In the genomic region with DNA sequence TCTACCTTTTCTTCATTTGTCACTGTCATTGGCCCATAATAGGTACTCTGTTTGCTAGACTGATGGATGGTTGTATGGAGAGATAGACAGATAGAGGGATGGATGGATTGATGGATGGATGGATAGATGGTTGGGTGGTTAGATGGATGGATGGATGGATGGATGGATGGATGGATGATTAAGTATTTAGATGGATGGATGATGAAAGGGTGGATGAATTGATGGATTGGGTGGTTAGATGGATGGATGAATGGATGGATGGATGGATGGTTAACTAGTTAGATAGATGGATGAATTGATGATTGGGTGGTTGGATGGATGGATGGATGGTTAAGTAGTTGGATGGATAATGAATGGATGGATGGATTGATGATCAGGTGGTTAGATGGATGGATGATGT, we compare ENCODE assay signal across 34 cellular contexts.
"Had no signal": no experiment of that assay in that cellular context is flagged by ENCODE, and none has a peak within 500 bp of the region (broad histone marks: within the 10 kb centered on the region; RNA-seq: fewer than 3 reads in every experiment).

No MANE protein-coding gene starts in this region.

- DNase-seq: activated B cell treated with CpG ODN at 0.5 μM for 24 hours; activated CD4-positive, alpha-beta memory T cell treated with anti-CD3 and anti-CD28 coated beads for 36 hours; activated CD4-positive, alpha-beta T cell treated with anti-CD3 and anti-CD28 coated beads for 4 hours; activated CD4-positive, alpha-beta T cell treated with anti-CD3 and anti-CD28 coated beads, Interleukin-2, amount 10 ng/mL, durations not matched to agents 24 days and 14 days; activated CD4-positive, alpha-beta T cell treated with anti-CD3 and anti-CD28 coated beads, Interleukin-2, amount 50 U/mL, for 1 hour; activated CD4-positive, alpha-beta T cell treated with anti-CD3 and anti-CD28 coated beads, Interleukin-2, amount 50 U/mL, for 4 hours; activated CD4-positive, CD25-positive, alpha-beta regulatory T cell treated with anti-CD3 and anti-CD28 coated beads, Interleukin-2, amount 50 U/mL, for 72 hours; activated CD8-positive, alpha-beta memory T cell treated with anti-CD3 and anti-CD28 coated beads, Interleukin-2, amount 50 U/mL, for 4 hours; activated CD8-positive, alpha-beta T cell treated with anti-CD3 and anti-CD28 coated beads for 36 hours; activated effector memory CD4-positive, alpha-beta T cell treated with anti-CD3 and anti-CD28 coated beads, Interleukin-2, amount 50 U/mL, for 16 hours; activated gamma-delta T cell treated with Interleukin-2 at 50 U/mL for 16 hours; activated naive CD4-positive, alpha-beta T cell; activated naive CD4-positive, alpha-beta T cell treated with anti-CD3 and anti-CD28 coated beads for 36 hours; activated naive CD4-positive, alpha-beta T cell treated with anti-CD3 and anti-CD28 coated beads, Interleukin-2, amount 50 U/mL, for 16 hours; activated naive CD8-positive, alpha-beta T cell treated with anti-CD3 and anti-CD28 coated beads for 36 hours; activated T-cell treated with anti-CD3 and anti-CD28 coated beads for 4 hours; activated T-cell treated with anti-CD3 and anti-CD28 coated beads, Interleukin-2, amount 50 U/mL, for 1 hour; activated T-cell treated with anti-CD3 and anti-CD28 coated beads, Interleukin-2, amount 50 U/mL, for 4 hours; activated T-cell treated with anti-CD3 and anti-CD28 coated beads, Interleukin-2, amount 50 U/mL, for 72 hours; adrenal gland; amniotic stem cell; aorta; body of pancreas; brain microvascular endothelial cell; central memory CD4-positive, alpha-beta T cell; T-helper 1 cell; T-helper 2 cell; T-helper 9 cell had no signal

- H3K27ac ChIP-seq: adrenal gland, body of pancreas, brain microvascular endothelial cell, breast epithelium, VCaP had no signal

- H3K36me3 ChIP-seq: adrenal gland, brain microvascular endothelial cell, breast epithelium had no signal

- H3K4me3 ChIP-seq: adrenal gland, body of pancreas, breast epithelium had no signal

- H3K27me3 ChIP-seq: adrenal gland, body of pancreas, brain microvascular endothelial cell, breast epithelium had no signal

- H3K9me3 ChIP-seq: adrenal gland, body of pancreas, breast epithelium had no signal

- FAIRE-seq: astrocyte, TTC549 had no signal

- H3K4me1 ChIP-seq: adrenal gland, body of pancreas, breast epithelium had no signal

- ATAC-seq: activated CD8-positive, alpha-beta T cell treated with anti-CD3 and anti-CD28 coated beads for 36 hours; activated naive CD4-positive, alpha-beta T cell treated with anti-CD3 and anti-CD28 coated beads, Interleukin-2, amount 50 U/mL, for 72 hours; activated T-cell treated with anti-CD3 and anti-CD28 coated beads, Interleukin-2, amount 50 U/mL, for 4 hours; activated T-cell treated with anti-CD3 and anti-CD28 coated beads, Interleukin-2, amount 50 U/mL, for 72 hours; activated T-helper 17 cell treated with anti-CD3 and anti-CD28 coated beads, Interleukin-2, amount 50 U/mL, for 72 hours; body of pancreas had no signal
